Comparison of ENCODE assay signal across 8 cellular contexts in genomic region chr3:39990532-39990931, GRCh38.
DNase-seq lines count a peak whose midpoint lies in the region; ATAC-seq and TF ChIP-seq lines count a peak whose summit lies in the region.

No MANE protein-coding gene starts in this region.

- H3K4me1 ChIP-seq in SK-N-SH (ENCODE audit: control insufficient read depth in 1 of 2, insufficient read depth in 2 of 2, low read depth in 1 of 2, low read length in 1 of 2) = no peaks in the 10 kb centered on the region
- H3K4me1 ChIP-seq in stomach = no peaks in the 10 kb centered on the region

- POLR2A ChIA-PET in SK-N-SH (lab: Yijun Ruan, JAX) = no interaction called here

- ATAC-seq in HG02642 (IDR thresholded peaks at IDR 0.05; ENCODE audit: poor library complexity, unreplicated experiment) = no peak

- CTCF ChIA-PET in SK-N-SH (lab: Yijun Ruan, JAX) = interaction anchor here (0.5 to 1.2 kb wide), 4 partner anchors 145 to 188 kb away, joined by 3 to 7 read pairs (median 4); no protein-coding TSS in a partner anchor

- H3K27me3 ChIP-seq in SK-N-SH (ENCODE audit: insufficient read depth) (no peaks in the 10 kb centered on the region), stomach (no peaks in the 10 kb centered on the region)

- peak; percentile 68 for TF ChIP-seq RAD21 in SK-N-SH (IDR thresholded peaks at IDR 0.05; ENCODE audit: low read length)

- H4K20me1 ChIP-seq in SK-N-SH (ENCODE audit: insufficient read depth) = no peaks in the 10 kb centered on the region

- H3K4me3 ChIP-seq in SK-N-SH (ENCODE audit: low read depth in 2 of 2, low read length in 1 of 2) (peak overlapping the region in 1 of 2 experiments; percentile 11; a peak in 1 of 4 replicates), fibroblast of villous mesenchyme (ENCODE audit: low read depth, low read length) (no peak overlapping the region), stomach (no peak overlapping the region)

- intact Hi-C loops in stomach (cut with DNase I; ENCODE audit: low total_unique reads) = no loop called here

- DNase-seq in SHP77 (lab: John Stamatoyannopoulos, UW) = peak; percentile 25 to 49
- no peak for DNase-seq in SHP77 treated with DMSO at 0.1 percent for 48 hours (lab: John Stamatoyannopoulos, UW)
- DNase-seq in HK-2 (ENCODE audit: unreplicated experiment) = peak; percentile 4
- peak; percentile 30 for DNase-seq in SK-N-SH
- peak; percentile 29 for DNase-seq in fibroblast of villous mesenchyme (ENCODE audit: low read depth)
- DNase-seq in stomach = peak; percentile 48
- no peak for DNase-seq in central memory CD4-positive, alpha-beta T cell

- H3F3A ChIP-seq in SK-N-SH (replicated peaks; ENCODE audit: insufficient read depth) = no peaks in the 10 kb centered on the region

- no peaks in the 10 kb centered on the region for H3K79me2 ChIP-seq in SK-N-SH (ENCODE audit: insufficient read depth)

- H3K9ac ChIP-seq in SK-N-SH = no peak overlapping the region

- H3K9me3 ChIP-seq in SK-N-SH = no peaks in the 10 kb centered on the region
- peaks cover 0 to 26% (median 14%) of the 10 kb centered on the region in 4 donors for H3K9me3 ChIP-seq in stomach

- TF ChIP-seq CTCF in SK-N-SH (IDR thresholded peaks at IDR 0.05) (peak; percentile 66), fibroblast of villous mesenchyme (IDR thresholded peaks at IDR 0.05; ENCODE audit: insufficient read depth, low read depth, low read length) (peak; percentile 48), stomach (IDR thresholded peaks at IDR 0.05) (peak in 5 of 7 experiments; percentile 15 to 60 (median 44))

- H3K27ac ChIP-seq in SK-N-SH (ENCODE audit: low read depth in 2 of 2, low read length in 1 of 2) (no peak overlapping the region), stomach (no peak overlapping the region)

- H2AFZ ChIP-seq in SK-N-SH (ENCODE audit: low read depth) = no peak overlapping the region

- TF ChIP-seq POLR2A in stomach (IDR thresholded peaks at IDR 0.05) = no peak

- TF ChIP-seq EP300 in SK-N-SH (IDR thresholded peaks at IDR 0.05; ENCODE audit: borderline replicate concordance in 1 of 2, low read depth in 1 of 2, low read length in 1 of 2) (no peak), stomach (IDR thresholded peaks at IDR 0.05) (no peak)

- H3K4me2 ChIP-seq in SK-N-SH = no peak overlapping the region

- no peaks in the 10 kb centered on the region for H3K9me2 ChIP-seq in SK-N-SH

- 47% methylated on average over 1 of the region's 1 CpG for WGBS in SK-N-SH (ENCODE audit: low lambda C conversion rate)
- WGBS in stomach, 5 donors = 25 to 50% (median 33%) methylated on average over 1 of the region's 1 CpG

- no peaks in the 10 kb centered on the region for H3K36me3 ChIP-seq in SK-N-SH (replicated peaks in 1 of 2; ENCODE audit: control insufficient read depth in 1 of 2, insufficient read depth in 2 of 2, low read length in 1 of 2)
- H3K36me3 ChIP-seq in stomach = no peaks in the 10 kb centered on the region

TF ChIP-seq in SK-N-SH, 30 proteins besides CTCF, POLR2A, EP300 and RAD21:
- TF ChIP-seq FOSL2 (IDR thresholded peaks at IDR 0.05; ENCODE audit: borderline replicate concordance, low read depth) (no peak), FOXJ3 (CRISPR knock-in tag; IDR thresholded peaks at IDR 0.05) (no peak), JUND (IDR thresholded peaks at IDR 0.05) (no peak), SMC3 (IDR thresholded peaks at IDR 0.05; ENCODE audit: low read depth, low read length) (peak; percentile 41), USF1 (IDR thresholded peaks at IDR 0.05; ENCODE audit: borderline replicate concordance, low read depth) (no peak), SIN3A (IDR thresholded peaks at IDR 0.05; ENCODE audit: borderline replicate concordance, low read depth, low read length) (no peak), EZH2phosphoT487 (IDR thresholded peaks at IDR 0.05; ENCODE audit: borderline replicate concordance, low read depth) (no peak), USF2 (IDR thresholded peaks at IDR 0.05; ENCODE audit: borderline replicate concordance, low read depth, low read length) (no peak)

Comparison
In these comparisons a context has a peak if more than half of its experiments do, and no peak if none do; other contexts are left out.
1. DNase-seq: peak in SHP77 (2 of 2), HK-2 (single experiment), SK-N-SH (single experiment), fibroblast of villous mesenchyme (single experiment) and stomach (single experiment); none in SHP77 treated with DMSO at 0.1 percent for 48 hours (single experiment) and central memory CD4-positive, alpha-beta T cell (single experiment).
2. Peak in every context shown above with its lines, with median percentiles within 50 percentile points of each other: CTCF ChIP-seq.